In genomic region chr4:124589827-124590226, GRCh38 we compare ENCODE assay signal across 16 cellular contexts.
"Had no signal": no experiment of that assay in that cellular context is flagged by ENCODE, and none has a peak within 500 bp of the region (broad histone marks: within the 10 kb centered on the region; RNA-seq: fewer than 3 reads in every experiment).

No MANE protein-coding gene starts in this region.

- H3K4me3 ChIP-seq: dorsolateral prefrontal cortex, lung, ovary, psoas muscle, sigmoid colon, stomach, tibial artery had no signal

- H3K4me1 ChIP-seq: psoas muscle, sigmoid colon, stomach, tibial artery had no signal

- ATAC-seq: left lobe of liver, natural killer cell, psoas muscle, right cardiac atrium had no signal

- H3K9me3 ChIP-seq: ovary, psoas muscle, tibial artery had no signal

- H3K27me3 ChIP-seq: dorsolateral prefrontal cortex, ovary, sigmoid colon, stomach, tibial artery had no signal

- H3K27ac ChIP-seq: dorsolateral prefrontal cortex, ovary, psoas muscle, sigmoid colon, stomach, tibial artery had no signal

- H3K36me3 ChIP-seq: ovary, sigmoid colon, stomach, tibial artery had no signal

- DNase-seq: dorsolateral prefrontal cortex; effector CD4-positive, alpha-beta T cell; natural killer cell; occipital lobe; ovary; posterior cingulate gyrus; psoas muscle; right cardiac atrium; sigmoid colon; stimulated activated CD4-positive, alpha-beta T cell treated with anti-CD3 and anti-CD28 coated beads, Interleukin-2, amount 100 ng/mL, for 24 hours; stimulated activated CD4-positive, alpha-beta T cell treated with anti-CD3 and anti-CD28 coated beads, Interleukin-4, amount 100 ng/mL, for 24 hours; stimulated activated naive CD4-positive, alpha-beta T cell treated with Interleukin-2 at 50 U/mL for 16 hours; stomach; tibial artery had no signal
